ENCODE assay signal across 23 cellular contexts in the genomic region with DNA sequence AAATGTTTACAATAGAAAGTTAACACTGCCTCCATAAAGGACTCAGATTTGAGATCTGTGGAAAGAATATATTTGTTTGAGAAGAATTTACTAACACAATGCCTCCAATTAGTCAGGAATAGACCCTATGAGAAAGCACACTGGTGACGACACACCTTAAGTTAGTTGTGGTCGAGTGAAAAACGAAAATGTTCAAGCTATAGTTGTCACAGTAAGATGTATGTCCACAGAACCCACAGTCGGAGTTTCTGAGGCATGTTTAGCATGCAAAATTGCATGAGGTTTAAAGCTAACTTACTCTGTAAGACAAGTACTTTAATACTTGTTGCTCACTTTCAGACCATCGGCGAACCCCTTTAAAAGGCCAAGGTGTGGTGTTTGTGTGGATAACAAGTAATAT.
"Had no signal": no experiment of that assay in that cellular context is flagged by ENCODE, and none has a peak within 500 bp of the region (broad histone marks: within the 10 kb centered on the region; RNA-seq: fewer than 3 reads in every experiment).

No MANE protein-coding gene starts in this region.

- ATAC-seq: Panc1, PC-3 had no signal

- DNase-seq: IMR-90; Karpas-422; KG1; MG63; NCI-H1092; NCI-H1105 treated with DMSO at 0.1 percent for 48 hours; NCI-H1417 treated with DMSO at 0.1 percent for 48 hours; NCI-H146; NCI-H1694 treated with DMSO at 0.1 percent for 48 hours; NCI-H1930; NCI-H2081; NCI-H2107; NCI-H2227 treated with DMSO at 0.1 percent for 48 hours; NCI-H524; NCI-H526 treated with DMSO at 0.1 percent for 48 hours; NCI-H748 treated with DMSO at 0.1 percent for 48 hours; NK-92 treated with Interleukin-12 subunit alpha and Interleukin-12 subunit beta, amount 100 ng/mL, for 24 hours; PC-3; SHP77; SK-N-SH; SW 1271; T-helper 1 cell had no signal
